Comparison of ENCODE assay signal across 18 cellular contexts in genomic region chr2:224630659-224631550, GRCh38.
"Had no signal": no experiment of that assay in that cellular context is flagged by ENCODE, and none has a peak within 500 bp of the region (broad histone marks: within the 10 kb centered on the region; RNA-seq: fewer than 3 reads in every experiment).

No MANE protein-coding gene starts in this region.

- FAIRE-seq: colon, endometrium, pancreas had no signal

- H3K27ac Mint-ChIP-seq: activated naive CD4-positive, alpha-beta T cell treated with anti-CD3 and anti-CD28 coated beads, Interleukin-2, amount 10 ng/mL, durations not matched to agents 7 days and 5 days; mesothelial cell of epicardium; T-helper 2 cell treated with Interferon-gamma antibody and Interleukin-4, amounts not matched to agents 5 μg/mL and 100 μg/mL, for 36 hours had no signal

- H3K4me3 ChIP-seq: esophagus muscularis mucosa, pancreas, stomach, testis, upper lobe of left lung had no signal

- H3K27me3 ChIP-seq: esophagus muscularis mucosa, pancreas, stomach, testis, upper lobe of left lung had no signal

- H3K9me3 ChIP-seq: esophagus muscularis mucosa, pancreas, stomach, testis, upper lobe of left lung had no signal

- DNase-seq: activated naive CD4-positive, alpha-beta T cell treated with anti-CD3 and anti-CD28 coated beads, Interleukin-2, amount 10 ng/mL, durations not matched to agents 7 days and 5 days; activated T-cell treated with anti-CD3 and anti-CD28 coated beads for 4 hours; caudate nucleus; foreskin fibroblast; glutamatergic neuron; hypothalamus; pancreas; stimulated activated CD4-positive, alpha-beta T cell treated with anti-CD3 and anti-CD28 coated beads, Interleukin-12 subunit alpha, Interleukin-12 subunit beta, amount 100 ng/mL, for 4 hours; stimulated activated CD4-positive, alpha-beta T cell treated with anti-CD3 and anti-CD28 coated beads, Interleukin-2, amount 100 ng/mL, for 24 hours; stomach; testis; upper lobe of left lung had no signal

- H3K4me1 Mint-ChIP-seq: activated naive CD4-positive, alpha-beta T cell treated with anti-CD3 and anti-CD28 coated beads, Interleukin-2, amount 10 ng/mL, durations not matched to agents 7 days and 5 days had no signal

- ATAC-seq: pancreas had no signal

- H3K27ac ChIP-seq: esophagus muscularis mucosa, pancreas, stomach, testis, upper lobe of left lung had no signal

- H3K9me3 Mint-ChIP-seq: activated naive CD4-positive, alpha-beta T cell treated with anti-CD3 and anti-CD28 coated beads, Interleukin-2, amount 10 ng/mL, durations not matched to agents 7 days and 5 days; neural crest cell; T-helper 2 cell treated with Interferon-gamma antibody and Interleukin-4, amounts not matched to agents 5 μg/mL and 100 μg/mL, for 36 hours had no signal

- H3K4me3 Mint-ChIP-seq: activated naive CD4-positive, alpha-beta T cell treated with anti-CD3 and anti-CD28 coated beads, Interleukin-2, amount 10 ng/mL, durations not matched to agents 7 days and 5 days; mesothelial cell of epicardium; neural crest cell; T-helper 2 cell treated with Interferon-gamma antibody and Interleukin-4, amounts not matched to agents 5 μg/mL and 100 μg/mL, for 36 hours had no signal

- H3K36me3 ChIP-seq: esophagus muscularis mucosa, pancreas, stomach, upper lobe of left lung had no signal

- H3K4me1 ChIP-seq: esophagus muscularis mucosa, pancreas, stomach, testis, upper lobe of left lung had no signal

- H3K27me3 Mint-ChIP-seq: activated naive CD4-positive, alpha-beta T cell treated with anti-CD3 and anti-CD28 coated beads, Interleukin-2, amount 10 ng/mL, durations not matched to agents 7 days and 5 days had no signal

- H3K36me3 Mint-ChIP-seq: activated naive CD4-positive, alpha-beta T cell treated with anti-CD3 and anti-CD28 coated beads, Interleukin-2, amount 10 ng/mL, durations not matched to agents 7 days and 5 days; mesothelial cell of epicardium had no signal
